1 cellular context compared by ENCODE assay signal in genomic region chr19:17112700-17113099, GRCh38.
TF ChIP-seq lines count a peak whose summit lies in the region.

No MANE protein-coding gene starts in this region.

TF ChIP-seq in GM12878, 131 proteins besides CTCF, POLR2A, EP300 and RAD21:
- no peak for TF ChIP-seq ZNF217 (IDR thresholded peaks at IDR 0.05)
- no peak for TF ChIP-seq MYB (IDR thresholded peaks at IDR 0.05; ENCODE audit: borderline replicate concordance, low read depth, low read length)
- TF ChIP-seq RUNX3 (IDR thresholded peaks at IDR 0.05; ENCODE audit: low read length), result no peak
- no peak for TF ChIP-seq KAT2A (conservative IDR thresholded peaks at IDR 0.05; ENCODE audit: control insufficient read depth, low read depth, low read length)
- TF ChIP-seq ATF3 (IDR thresholded peaks at IDR 0.05; ENCODE audit: borderline replicate concordance, extremely low read depth, low read depth, low read length), result no peak
- TF ChIP-seq JUNB (IDR thresholded peaks at IDR 0.05), result no peak
- no peak for TF ChIP-seq ZBED1 (IDR thresholded peaks at IDR 0.05; ENCODE audit: borderline replicate concordance)
- TF ChIP-seq E2F4 (IDR thresholded peaks at IDR 0.05; ENCODE audit: low read depth, low read length), result no peak
- no peak for TF ChIP-seq SMAD5 (IDR thresholded peaks at IDR 0.05; ENCODE audit: low read depth)
- TF ChIP-seq PAX5 (IDR thresholded peaks at IDR 0.05; ENCODE audit: borderline replicate concordance, low read depth, low read length), result no peak
- TF ChIP-seq USF1 (IDR thresholded peaks at IDR 0.05; ENCODE audit: borderline replicate concordance, extremely low read length, insufficient read depth, low read depth, low read length), result no peak
